Comparison of ENCODE assay signal across 12 cellular contexts in genomic region chr22:30420401-30421178, GRCh38. TPM values are rescaled to one million over a fixed set of nuclear protein-coding genes. Genes with fewer than 3 reads are reported as not detected.
A peak's percentile ranks its signal among the peaks of the same experiment; 100 is the strongest.
DNase-seq lines count a peak whose midpoint lies in the region; TF ChIP-seq lines count a peak whose summit lies in the region.
"Had no signal": no experiment of that assay in that cellular context is flagged by ENCODE, and none has a peak within 500 bp of the region (broad histone marks: within the 10 kb centered on the region; RNA-seq: fewer than 3 reads in every experiment).

No MANE protein-coding gene starts in this region.

- peak overlapping the region; percentile 66 for H3K27ac ChIP-seq in cingulate gyrus (ENCODE audit: low read depth, low read length)
- no peak overlapping the region for H3K27ac ChIP-seq in mucosa of rectum (ENCODE audit: low read depth in 2 of 2, low read length in 2 of 2)
- no peak overlapping the region; the same call in 1 of the 2 replicates for H3K27ac ChIP-seq in SJCRH30
- H3K27ac ChIP-seq in WERI-Rb-1, result no peak overlapping the region

- peak overlapping the region; percentile 28 to 48 for H3K9ac ChIP-seq in mucosa of rectum (ENCODE audit: low read depth in 1 of 2, low read length in 2 of 2)

- H3K36me3 ChIP-seq in MG63 (peaks cover 41% of the 10 kb centered on the region), mucosa of rectum (ENCODE audit: control insufficient read depth in 2 of 2, insufficient read depth in 2 of 2, low read length in 2 of 2) (peaks cover 3 to 13% of the 10 kb centered on the region in 2 donors), SJCRH30 (peaks cover 14% of the 10 kb centered on the region; the same call in 1 of the 2 replicates), WERI-Rb-1 (peaks cover 46% of the 10 kb centered on the region)

- H3K4me3 ChIP-seq in MG63 (peak overlapping the region; percentile 8; the same call in 1 of the 2 replicates), mucosa of rectum (ENCODE audit: low read length in 2 of 2) (no peak overlapping the region), SJCRH30 (no peak overlapping the region), WERI-Rb-1 (ENCODE audit: low read depth, low read length) (no peak overlapping the region)

- no peak for TF ChIP-seq CTCF in AG09319 (IDR thresholded peaks at IDR 0.05; ENCODE audit: low read depth, low read length)
- no peak for TF ChIP-seq CTCF in WERI-Rb-1 (IDR thresholded peaks at IDR 0.05; ENCODE audit: low read depth, low read length)

- DNase-seq in AG09319 (ENCODE audit: extremely low read depth, low read depth), result peak; percentile 46
- DNase-seq in MG63, result peak; percentile 62
- DNase-seq in SJCRH30, result no peak
- DNase-seq in NCI-H187 treated with DMSO at 0.1 percent for 48 hours (lab: John Stamatoyannopoulos, UW), result no peak
- no peak for DNase-seq in WERI-Rb-1
- DNase-seq in SKM-1 treated with dmso at 0.1 percent for 144 hours (lab: John Stamatoyannopoulos, UW; ENCODE audit: unreplicated experiment), result no peak
- DNase-seq: MV-4-11 had no signal

- peaks cover 31 to 50% of the 10 kb centered on the region in 2 donors for H3K4me1 ChIP-seq in mucosa of rectum (ENCODE audit: control insufficient read depth in 2 of 2, insufficient read depth in 2 of 2, low read length in 2 of 2)
- peaks cover 22% of the 10 kb centered on the region; the same call in 1 of the 2 replicates for H3K4me1 ChIP-seq in SJCRH30

- H3K27me3 ChIP-seq in MG63 (no peaks in the 10 kb centered on the region), mucosa of rectum (ENCODE audit: control insufficient read depth in 2 of 2, insufficient read depth in 2 of 2, low read length in 2 of 2) (no peaks in the 10 kb centered on the region), SJCRH30 (no peaks in the 10 kb centered on the region), WERI-Rb-1 (ENCODE audit: insufficient read depth, low read depth, severe bottlenecking) (no peaks in the 10 kb centered on the region)

- no peaks in the 10 kb centered on the region for H3K9me3 ChIP-seq in MG63
- no peaks in the 10 kb centered on the region for H3K9me3 ChIP-seq in mucosa of rectum (ENCODE audit: control insufficient read depth in 2 of 2, low read length in 2 of 2)
- H3K9me3 ChIP-seq in SJCRH30 (replicated peaks), result no peaks in the 10 kb centered on the region
- no peaks in the 10 kb centered on the region for H3K9me3 ChIP-seq in WERI-Rb-1 (ENCODE audit: severe bottlenecking)

RNA-seq across cellular contexts. Expression of gene MTFP1, which starts 5.0 kb away (rescaled TPM):
- total RNA-seq in MG63 (2014; rRNA removed; shearing (Covaris generic); ENCODE audit: low replicate concordance), result 25.3 and 35.5 TPM in 2 replicates
- 19.6 and 25.5 TPM in 2 replicates for total RNA-seq in SJCRH30 (2014; rRNA removed; shearing (Covaris generic))

RNA-seq across cellular contexts. Expression of gene SEC14L2, which starts 23.8 kb away (rescaled TPM):
- total RNA-seq in MG63 (2014; rRNA removed; shearing (Covaris generic); ENCODE audit: low replicate concordance), result 16.3 and 30.2 TPM in 2 replicates
- 1.4 and 3.4 TPM in 2 replicates for total RNA-seq in SJCRH30 (2014; rRNA removed; shearing (Covaris generic))

RNA-seq across cellular contexts. Expression of gene RNF215, which starts 33.4 kb away (rescaled TPM):
- 26.9 and 29.6 TPM in 2 replicates for total RNA-seq in MG63 (2014; rRNA removed; shearing (Covaris generic); ENCODE audit: low replicate concordance)
- 4.1 and 7.3 TPM in 2 replicates for total RNA-seq in SJCRH30 (2014; rRNA removed; shearing (Covaris generic))

RNA-seq across cellular contexts. Expression of gene SEC14L3, which starts 51.2 kb away (rescaled TPM):
- not detected in 2 replicates for total RNA-seq in MG63 (2014; rRNA removed; shearing (Covaris generic); ENCODE audit: low replicate concordance)
- not detected in 2 replicates for total RNA-seq in SJCRH30 (2014; rRNA removed; shearing (Covaris generic))
- total RNA-seq: G401, posterior vena cava, urinary bladder had no signal

Comparison
In these comparisons a context has a peak if more than half of its experiments do, and no peak if none do; other contexts are left out.
1. DNase-seq: peak in AG09319 (single experiment) and MG63 (single experiment); none in SJCRH30 (0 of 2), NCI-H187 treated with DMSO at 0.1 percent for 48 hours (single experiment), WERI-Rb-1 (single experiment) and SKM-1 treated with dmso at 0.1 percent for 144 hours (single experiment).